ENCODE assay signal across 8 cellular contexts in genomic region chr6:98947411-98948292, GRCh38. TPM values are rescaled to one million over a fixed set of nuclear protein-coding genes. Genes with fewer than 3 reads are reported as not detected.
DNase-seq lines count a peak whose midpoint lies in the region; FAIRE-seq and TF ChIP-seq lines count a peak whose summit lies in the region.

TSS of gene FBXL4 (minus strand) at chr6:98947946. CDS start at chr6:98926988, 20,958 bp downstream.

- H3K9me2 ChIP-seq in Loucy (replicated peaks; ENCODE audit: low read depth, low read length): no peaks in the 10 kb centered on the region

- H3K9me3 Mint-ChIP-seq in activated naive CD4-positive, alpha-beta T cell treated with anti-CD3 and anti-CD28 coated beads for 36 hours: peaks cover 4% of the 10 kb centered on the region

- H3K9ac ChIP-seq in Loucy (ENCODE audit: low read depth, low read length, poor library complexity, severe bottlenecking) (peak within 1 kb of the TSS; percentile 76), SK-N-MC (ENCODE audit: insufficient read length) (peak within 1 kb of the TSS; percentile 93)

- intact Hi-C loops in activated naive CD4-positive, alpha-beta T cell treated with anti-CD3 and anti-CD28 coated beads for 36 hours (cut with micrococcal nuclease): loop anchor here (1.0 to 2.0 kb wide), 4 partner anchors 113 to 1664 kb away; partner anchors contain the start of genes CCNC, MMS22L, POU3F2 and USP45

- peak within 1 kb of the TSS; percentile 93 for H3K27ac Mint-ChIP-seq in activated naive CD4-positive, alpha-beta T cell treated with anti-CD3 and anti-CD28 coated beads for 36 hours

- H3K27ac ChIP-seq in SK-N-MC: peak within 1 kb of the TSS; percentile 87
- peak within 1 kb of the TSS; percentile 92 for H3K27ac ChIP-seq in suprapubic skin

- peaks cover 33% of the 10 kb centered on the region for H3K4me1 Mint-ChIP-seq in activated naive CD4-positive, alpha-beta T cell treated with anti-CD3 and anti-CD28 coated beads for 36 hours (ENCODE audit: low read depth)

- TF ChIP-seq EP300 in suprapubic skin (IDR thresholded peaks at IDR 0.05): no peak

- H3K36me3 Mint-ChIP-seq in activated naive CD4-positive, alpha-beta T cell treated with anti-CD3 and anti-CD28 coated beads for 36 hours (ENCODE audit: low read depth): peaks cover 9% of the 10 kb centered on the region

- H3K4me1 ChIP-seq in Loucy (ENCODE audit: insufficient read depth, low read length, poor library complexity, severe bottlenecking) (peaks cover 29% of the 10 kb centered on the region), suprapubic skin (peaks cover 27% of the 10 kb centered on the region)

- TF ChIP-seq POLR2A in H54 (IDR thresholded peaks at IDR 0.05; ENCODE audit: low read depth, low read length): peak; percentile 57
- TF ChIP-seq POLR2A in suprapubic skin (IDR thresholded peaks at IDR 0.05): peak in 1 of 2 donors; percentile 54

- H3K9me3 ChIP-seq in Loucy (ENCODE audit: insufficient read depth, low read depth, low read length): 0 out of 2 replicates have a peak, but pooled peaks cover 2% of the 10 kb centered on the region
- H3K9me3 ChIP-seq in SK-N-MC (ENCODE audit: low read depth, low read length): peaks cover 2% of the 10 kb centered on the region; the same call in 1 of the 2 replicates
- no peaks in the 10 kb centered on the region for H3K9me3 ChIP-seq in suprapubic skin

- DNase-seq in GDM1 (lab: John Stamatoyannopoulos, UW): peak; percentile 74
- peak; percentile 59 for DNase-seq in H54 (ENCODE audit: insufficient read length, low spot score)
- DNase-seq in SK-N-MC (ENCODE audit: low read depth, low spot score): no peak
- peak; percentile 84 for DNase-seq in activated naive CD4-positive, alpha-beta T cell treated with anti-CD3 and anti-CD28 coated beads for 36 hours
- peak; percentile 86 for DNase-seq in globus pallidus (ENCODE audit: low spot score)
- DNase-seq in nucleus accumbens (lab: John Stamatoyannopoulos, UW): peak; percentile 5 to 93 (median 80)
- DNase-seq in suprapubic skin (ENCODE audit: low spot score in 2 of 2): peak; percentile 85 to 86

- H3K27me3 Mint-ChIP-seq in activated naive CD4-positive, alpha-beta T cell treated with anti-CD3 and anti-CD28 coated beads for 36 hours (ENCODE audit: low read depth): peaks cover 2% of the 10 kb centered on the region

- H4K20me1 ChIP-seq in Loucy (ENCODE audit: insufficient read depth, low read length, poor library complexity, severe bottlenecking): peaks cover 26% of the 10 kb centered on the region

- H3K27me3 ChIP-seq in Loucy (ENCODE audit: insufficient read depth, low read length, poor library complexity, severe bottlenecking) (no peaks in the 10 kb centered on the region), suprapubic skin (no peaks in the 10 kb centered on the region)

- peak within 1 kb of the TSS; percentile 81 for H2AFZ ChIP-seq in Loucy (ENCODE audit: low read length)

- peak within 1 kb of the TSS; percentile 82 for H3K4me2 ChIP-seq in Loucy (ENCODE audit: low read depth, low read length, poor library complexity, severe bottlenecking)

- peaks cover 39% of the 10 kb centered on the region for H3K79me2 ChIP-seq in Loucy (ENCODE audit: insufficient read depth, low read length)

- peak; percentile 6 for FAIRE-seq in H54 (lab: Jason Lieb, UNC)

- H3F3A ChIP-seq in Loucy (ENCODE audit: low read depth): no peaks in the 10 kb centered on the region

- TF ChIP-seq CTCF in Loucy (conservative IDR thresholded peaks at IDR 0.05; ENCODE audit: low read length) (no peak), suprapubic skin (IDR thresholded peaks at IDR 0.05) (no peak)

- H3K4me3 Mint-ChIP-seq in activated naive CD4-positive, alpha-beta T cell treated with anti-CD3 and anti-CD28 coated beads for 36 hours: peak within 1 kb of the TSS; percentile 93

- H3K36me3 ChIP-seq in Loucy (ENCODE audit: insufficient read depth, low read length) (no peaks in the 10 kb centered on the region), SK-N-MC (ENCODE audit: insufficient read depth, low read length) (no peaks in the 10 kb centered on the region; the same call in 1 of the 2 replicates), suprapubic skin (no peaks in the 10 kb centered on the region)

- 7% methylated on average over 24 of the region's 93 CpGs for WGBS in suprapubic skin

- H3K4me3 ChIP-seq in Loucy (ENCODE audit: low read length, poor library complexity, severe bottlenecking) (peak within 1 kb of the TSS; percentile 83), SK-N-MC (peak within 1 kb of the TSS; percentile 88), suprapubic skin (peak within 1 kb of the TSS; percentile 93)

- CTCF ChIA-PET in activated naive CD4-positive, alpha-beta T cell treated with anti-CD3 and anti-CD28 coated beads for 36 hours (lab: Charles Lee): no interaction called here

RNA-seq across cellular contexts. Expression of gene FBXL4, which starts in this region (rescaled TPM):
- 10 to 100 TPM; 16.3 to 16.7 TPM for total RNA-seq in activated naive CD4-positive, alpha-beta T cell treated with anti-CD3 and anti-CD28 coated beads for 36 hours
- total RNA-seq in suprapubic skin: 10 to 100 TPM; 14.5 to 26.7 (median 18.3) TPM
